19 cellular contexts compared by ENCODE assay signal in the genomic region with DNA sequence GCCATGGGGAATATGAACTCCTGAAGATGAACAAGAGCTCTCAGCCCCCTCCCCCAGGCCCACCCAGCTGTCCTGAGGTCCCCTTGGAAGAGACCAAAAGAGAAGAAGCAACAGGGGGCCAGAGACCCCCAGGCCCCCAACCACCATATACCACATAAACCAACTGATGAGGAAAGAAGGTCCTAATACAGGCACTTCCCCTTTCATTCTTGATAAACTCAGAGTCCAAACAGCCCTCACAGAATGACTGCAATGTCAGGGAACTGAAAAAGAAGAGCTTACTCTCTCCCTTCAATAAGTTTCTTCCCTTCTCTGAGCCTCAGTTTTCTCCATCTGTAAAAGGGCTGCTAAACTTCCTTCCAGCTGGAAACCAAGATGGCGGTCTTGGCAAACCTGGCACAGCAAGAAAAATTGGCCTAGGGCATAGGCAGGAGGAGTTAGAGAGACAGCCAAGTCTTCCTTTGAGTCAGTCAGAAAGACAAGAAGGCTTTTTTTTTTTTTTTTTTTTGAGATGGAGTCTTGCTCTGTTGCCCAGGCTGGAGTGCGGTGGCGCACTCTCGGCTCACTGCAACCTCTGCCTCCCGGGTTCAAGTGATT.
DNase-seq lines count a peak whose midpoint lies in the region; ATAC-seq, FAIRE-seq and TF ChIP-seq lines count a peak whose summit lies in the region.
"Had no signal": no experiment of that assay in that cellular context is flagged by ENCODE, and none has a peak within 500 bp of the region (broad histone marks: within the 10 kb centered on the region; RNA-seq: fewer than 3 reads in every experiment).

No MANE protein-coding gene starts in this region.

- peak overlapping the region; percentile 38 for H2BK20ac ChIP-seq in IMR-90 (ENCODE audit: low read depth, low read length)

- H3K4ac ChIP-seq in IMR-90 (ENCODE audit: low read depth, low read length), result peak overlapping the region; percentile 49

- TF ChIP-seq CTCF in A549 (IDR thresholded peaks at IDR 0.05), result no peak
- no peak for TF ChIP-seq CTCF in IMR-90 (conservative IDR thresholded peaks at IDR 0.05; ENCODE audit: low read depth, low read length)
- no peak for TF ChIP-seq CTCF in fibroblast of mammary gland (conservative IDR thresholded peaks at IDR 0.05; ENCODE audit: control insufficient read depth, insufficient read depth, low read depth, low read length)
- no peak for TF ChIP-seq CTCF in mucosa of descending colon (IDR thresholded peaks at IDR 0.05)

- peaks cover 15% of the 10 kb centered on the region for H3K9me1 ChIP-seq in IMR-90 (ENCODE audit: insufficient read depth, low read length)

- H3K36me3 ChIP-seq in IMR-90 (ENCODE audit: control insufficient read depth, insufficient read depth, low read length), result no peaks in the 10 kb centered on the region
- H3K36me3 ChIP-seq in mucosa of descending colon (ENCODE audit: low read depth), result no peaks in the 10 kb centered on the region

- TF ChIP-seq RAD21 in A549 (conservative IDR thresholded peaks at IDR 0.05 in 1 of 2, IDR thresholded peaks at IDR 0.05 in 1 of 2) (no peak), IMR-90 (IDR thresholded peaks at IDR 0.05; ENCODE audit: low read length) (no peak)

- DNase-seq in A549 (ENCODE audit: low read depth in 1 of 2, low spot score in 1 of 2) (no peak), IMR-90 (no peak), OCI-M1 (lab: John Stamatoyannopoulos, UW) (peak; percentile 7), fibroblast of mammary gland (ENCODE audit: low read depth) (peak; percentile 52), T-helper 2 cell (no peak), mucosa of descending colon (no peak), LoVo (ENCODE audit: low spot score) (no peak)
- DNase-seq: activated CD8-positive, alpha-beta T cell treated with anti-CD3 and anti-CD28 coated beads for 36 hours; activated gamma-delta T cell treated with Interleukin-2 at 50 U/mL for 16 hours; activated T-cell treated with anti-CD3 and anti-CD28 coated beads for 4 hours; Calu3; cortex of kidney; endodermal cell; NCI-H1048; NCI-H187 treated with DMSO at 0.1 percent for 48 hours; NCI-H748 treated with DMSO at 0.1 percent for 48 hours had no signal

- peak overlapping the region; percentile 80 for H2BK120ac ChIP-seq in IMR-90 (ENCODE audit: low read depth, low read length)

- peaks cover 37% of the 10 kb centered on the region for H3K27me3 ChIP-seq in IMR-90 (ENCODE audit: control insufficient read depth, insufficient read depth, low read length)

- in situ Hi-C loops in IMR-90 (cut with MboI; ENCODE audit: low sequenced_read_pairs), result no loop called here

- no peak overlapping the region for H3K9ac ChIP-seq in IMR-90 (ENCODE audit: low read depth, low read length)

- POLR2A ChIA-PET in A549 (lab: Yijun Ruan, JAX), result interaction anchor here (0.7 kb wide), 1 partner anchor 105 kb away, joined by 6 read pairs; a partner anchor contains a TSS
- POLR2A ChIA-PET in IMR-90 (lab: Charles Lee; ENCODE audit: unreplicated experiment), result no interaction called here

- peak overlapping the region; percentile 70 for H2AK9ac ChIP-seq in IMR-90 (replicated peaks; ENCODE audit: low read depth, low read length, poor library complexity)

- TF ChIP-seq POLR2A in A549 (IDR thresholded peaks at IDR 0.05; ENCODE audit: low read length) (no peak), IMR-90 (IDR thresholded peaks at IDR 0.05; ENCODE audit: low read depth, low read length) (no peak)

- H2AK5ac ChIP-seq in IMR-90 (ENCODE audit: low read depth, low read length), result 0 out of 2 replicates have a peak overlapping the region, but pooled peaks have one; percentile 20

- H3K4me1 ChIP-seq in A549 (peaks cover 22% of the 10 kb centered on the region), IMR-90 (ENCODE audit: control insufficient read depth, insufficient read depth, low read length) (peaks cover 10% of the 10 kb centered on the region; the same call in 1 of the 2 replicates), mucosa of descending colon (ENCODE audit: low read depth) (no peaks in the 10 kb centered on the region)

- intact Hi-C loops in IMR-90 (cut with micrococcal nuclease), result no loop called here
- intact Hi-C loops in mucosa of descending colon (cut with DNase I, micrococcal nuclease), result no loop called here

- peak overlapping the region; percentile 64 for H2BK5ac ChIP-seq in IMR-90 (ENCODE audit: low read depth, low read length, poor library complexity, severe bottlenecking)

- H2BK15ac ChIP-seq in IMR-90 (ENCODE audit: low read depth, low read length), result peak overlapping the region; percentile 1; the same call in 1 of the 3 replicates

- no peak overlapping the region for H4K5ac ChIP-seq in IMR-90 (ENCODE audit: low read depth, low read length)

- H3K4me2 ChIP-seq in A549 (peak overlapping the region; percentile 61), IMR-90 (ENCODE audit: low read depth, low read length) (peak overlapping the region; percentile 2; the same call in 1 of the 2 replicates)

- CTCF ChIA-PET in A549 (lab: Yijun Ruan, JAX), result interaction anchor here (1.1 to 4.2 kb wide), 7 partner anchors 9 to 168 kb away, joined by 3 to 26 read pairs (median 7); no protein-coding TSS in a partner anchor
- CTCF ChIA-PET in IMR-90 (lab: Yijun Ruan, JAX), result interaction anchor here (1.6 kb wide), 1 partner anchor 19 kb away, joined by 5 read pairs; no protein-coding TSS in a partner anchor

- H3K14ac ChIP-seq in IMR-90 (replicated peaks; ENCODE audit: low read depth, low read length), result peak overlapping the region; percentile 33

- no peak overlapping the region for H3K4me3 ChIP-seq in A549
- H3K4me3 ChIP-seq in IMR-90 (ENCODE audit: insufficient read depth, low read depth, low read length), result no peak overlapping the region
- no peak overlapping the region for H3K4me3 ChIP-seq in fibroblast of mammary gland (ENCODE audit: control insufficient read depth, low read depth, low read length)
- no peak overlapping the region for H3K4me3 ChIP-seq in mucosa of descending colon
- H3K4me3 ChIP-seq: SK-N-MC had no signal

- peak overlapping the region; percentile 85 for H2AFZ ChIP-seq in IMR-90 (replicated peaks; ENCODE audit: low read length, poor library complexity)

- H3K9me3 ChIP-seq in A549 (no peaks in the 10 kb centered on the region), IMR-90 (ENCODE audit: control insufficient read depth, insufficient read depth, low read length) (no peaks in the 10 kb centered on the region), mucosa of descending colon (no peaks in the 10 kb centered on the region)

- no peak overlapping the region for H3K23ac ChIP-seq in IMR-90 (ENCODE audit: low read depth, low read length)

- ATAC-seq in A549, result no peak
- ATAC-seq in IMR-90 (ENCODE audit: low read depth), result no peak
- no peak for ATAC-seq in mucosa of descending colon
- ATAC-seq in HG03097 (IDR thresholded peaks at IDR 0.05; ENCODE audit: low FRiP score, unreplicated experiment), result no peak
- ATAC-seq: Panc1 had no signal

- H4K8ac ChIP-seq in IMR-90 (ENCODE audit: low read depth in 2 of 2, low read length in 2 of 2), result peak overlapping the region in 1 of 2 experiments; percentile 15; a peak in 1 of 4 replicates

- H3K79me1 ChIP-seq in IMR-90 (ENCODE audit: low read depth in 1 of 2, low read length in 2 of 2), result no peaks in the 10 kb centered on the region

- no peak for TF ChIP-seq EP300 in A549 (IDR thresholded peaks at IDR 0.05)

- BruUV-seq in IMR-90 (replicated peaks; lab: Mats Ljungman, UMichigan), result no TSS peak

- FAIRE-seq in A549 (lab: Jason Lieb, UNC), result no peak

- dilution Hi-C loops in IMR-90 (cut with HindIII; ENCODE audit: low sequenced_read_pairs, unreplicated experiment), result no loop called here

- no peak overlapping the region for H3K56ac ChIP-seq in IMR-90 (ENCODE audit: extremely low read depth, insufficient read depth, low read length)

- H4K20me1 ChIP-seq in IMR-90 (ENCODE audit: insufficient read depth, low read length), result peaks cover 4% of the 10 kb centered on the region

- 75% methylated on average over 5 of the region's 5 CpGs for WGBS in A549 (ENCODE audit: missing lambda C conversion rate)
- WGBS in IMR-90 (ENCODE audit: extremely low coverage in 2 of 2, insufficient read length in 1 of 2), 2 experiments, result no CpG with 5 or more reads among the region's 5 CpGs

- H4K91ac ChIP-seq in IMR-90 (ENCODE audit: insufficient read depth, low read depth, low read length), result peak overlapping the region; percentile 79

- peak overlapping the region; percentile 61 to 76 for H3K27ac ChIP-seq in A549
- H3K27ac ChIP-seq in IMR-90 (ENCODE audit: insufficient read depth, low read length), result peak overlapping the region; percentile 1; the same call in 1 of the 2 replicates
- H3K27ac ChIP-seq: SK-N-MC had no signal

- H3K18ac ChIP-seq in IMR-90 (ENCODE audit: low read depth, low read length), result peak overlapping the region; percentile 28; the same call in 1 of the 2 replicates

TF ChIP-seq in A549, 52 proteins besides CTCF, POLR2A, EP300 and RAD21 (continues in another document):
- TF ChIP-seq, protein P1, sequence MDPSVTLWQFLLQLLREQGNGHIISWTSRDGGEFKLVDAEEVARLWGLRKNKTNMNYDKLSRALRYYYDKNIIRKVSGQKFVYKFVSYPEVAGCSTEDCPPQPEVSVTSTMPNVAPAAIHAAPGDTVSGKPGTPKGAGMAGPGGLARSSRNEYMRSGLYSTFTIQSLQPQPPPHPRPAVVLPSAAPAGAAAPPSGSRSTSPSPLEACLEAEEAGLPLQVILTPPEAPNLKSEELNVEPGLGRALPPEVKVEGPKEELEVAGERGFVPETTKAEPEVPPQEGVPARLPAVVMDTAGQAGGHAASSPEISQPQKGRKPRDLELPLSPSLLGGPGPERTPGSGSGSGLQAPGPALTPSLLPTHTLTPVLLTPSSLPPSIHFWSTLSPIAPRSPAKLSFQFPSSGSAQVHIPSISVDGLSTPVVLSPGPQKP (IDR thresholded peaks at IDR 0.05; ENCODE audit: low read depth, low read length), result no peak

TF ChIP-seq in IMR-90, 13 proteins besides CTCF, POLR2A, EP300 and RAD21 (continues in another document):
- TF ChIP-seq RCOR1 (IDR thresholded peaks at IDR 0.05; ENCODE audit: insufficient replicate concordance, low read length) (no peak), FOS (IDR thresholded peaks at IDR 0.05; ENCODE audit: low read depth, low read length) (no peak), BHLHE40 (IDR thresholded peaks at IDR 0.05; ENCODE audit: low read depth, low read length) (no peak), RFX5 (IDR thresholded peaks at IDR 0.05; ENCODE audit: low read depth, low read length) (no peak), MAFK (IDR thresholded peaks at IDR 0.05; ENCODE audit: low read depth, low read length) (no peak), NFE2L2 (IDR thresholded peaks at IDR 0.05; ENCODE audit: low read depth, low read length) (no peak), CHD1 (IDR thresholded peaks at IDR 0.05; ENCODE audit: low read depth, low read length) (no peak)
- TF ChIP-seq, protein P2, sequence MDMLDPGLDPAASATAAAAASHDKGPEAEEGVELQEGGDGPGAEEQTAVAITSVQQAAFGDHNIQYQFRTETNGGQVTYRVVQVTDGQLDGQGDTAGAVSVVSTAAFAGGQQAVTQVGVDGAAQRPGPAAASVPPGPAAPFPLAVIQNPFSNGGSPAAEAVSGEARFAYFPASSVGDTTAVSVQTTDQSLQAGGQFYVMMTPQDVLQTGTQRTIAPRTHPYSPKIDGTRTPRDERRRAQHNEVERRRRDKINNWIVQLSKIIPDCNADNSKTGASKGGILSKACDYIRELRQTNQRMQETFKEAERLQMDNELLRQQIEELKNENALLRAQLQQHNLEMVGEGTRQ (IDR thresholded peaks at IDR 0.05; ENCODE audit: low read depth, low read length), result no peak; the same call in 1 of the 2 replicates

Comparison
In these comparisons a context has a peak if more than half of its experiments do, and no peak if none do; other contexts are left out.
1. DNase-seq: peak in OCI-M1 (single experiment) and fibroblast of mammary gland (single experiment); none in A549 (0 of 2), IMR-90 (single experiment), T-helper 2 cell (0 of 5), mucosa of descending colon (0 of 3) and LoVo (single experiment).